ENCODE assay signal across 10 cellular contexts in genomic region chr18:50726960-50727589, GRCh38.
A peak's percentile ranks its signal among the peaks of the same experiment; 100 is the strongest.
DNase-seq lines count a peak whose midpoint lies in the region; ATAC-seq, FAIRE-seq and TF ChIP-seq lines count a peak whose summit lies in the region.
"Had no signal": no experiment of that assay in that cellular context is flagged by ENCODE, and none has a peak within 500 bp of the region (broad histone marks: within the 10 kb centered on the region; RNA-seq: fewer than 3 reads in every experiment).

No MANE protein-coding gene starts in this region.

- no peak overlapping the region for H3K4me3 ChIP-seq in H1 (ENCODE audit: extremely low read depth in 1 of 4, insufficient read depth in 2 of 4, low read depth in 3 of 4, low read length in 4 of 4)
- H3K4me3 ChIP-seq in stomach = no peak overlapping the region
- H3K4me3 ChIP-seq in right lobe of liver = no peak overlapping the region
- H3K4me3 ChIP-seq: HAP-1 had no signal

- H2BK12ac ChIP-seq in H1 (ENCODE audit: low read depth, low read length) = 0 out of 2 replicates have a peak overlapping the region, but pooled peaks have one; percentile 17

- DNase-seq in GM12892 (ENCODE audit: insufficient read length) (peak; percentile 56), H1 (ENCODE audit: low read depth in 1 of 2, low spot score in 2 of 2) (no peak), NCI-H1105 treated with DMSO at 0.1 percent for 48 hours (lab: John Stamatoyannopoulos, UW) (no peak), stomach (no peak), right lobe of liver (no peak)
- DNase-seq: CD8-positive, alpha-beta memory T cell had no signal

- 88% methylated on average over 10 of the region's 10 CpGs; no CpG with 5 or more reads in 1 of the 2 experiments for WGBS in H1 (ENCODE audit: extremely low coverage in 1 of 2, insufficient coverage in 1 of 2, insufficient read length in 1 of 2, insufficient replicate concordance in 2 of 2, low coverage in 1 of 2, low lambda C conversion rate in 2 of 2, missing lambda C conversion rate in 1 of 2), 2 experiments
- WGBS in stomach, 5 donors = 45 to 61% (median 55%) methylated on average over 10 of the region's 10 CpGs
- 42% methylated on average over 9 of the region's 10 CpGs for WGBS in right lobe of liver (ENCODE audit: insufficient coverage, low coverage, low lambda C conversion rate, missing lambda C conversion rate)

- H4K20me1 ChIP-seq in H1 (replicated peaks in 1 of 2; ENCODE audit: control insufficient read depth in 1 of 2, insufficient read depth in 2 of 2, low read length in 2 of 2) = peaks cover 0 to 1% of the 10 kb centered on the region in 2 experiments

- H3K36me3 ChIP-seq in H1 (ENCODE audit: control insufficient read depth in 2 of 4, insufficient read depth in 4 of 4, low read length in 3 of 4) (no peaks in the 10 kb centered on the region), stomach (peaks cover 0 to 4% (median 0%) of the 10 kb centered on the region in 4 donors), right lobe of liver (no peaks in the 10 kb centered on the region)
- H3K36me3 ChIP-seq: HAP-1 had no signal

- no peak overlapping the region for H3K18ac ChIP-seq in H1 (ENCODE audit: extremely low read depth, low read length)

- no peak overlapping the region for H3K27ac Mint-ChIP-seq in activated T-helper 17 cell treated with anti-CD3 and anti-CD28 coated beads, Interleukin-2, amount 50 U/mL, for 72 hours

- FAIRE-seq in GM12892 (lab: Jason Lieb, UNC) (peak; percentile 96), H1 (lab: Jason Lieb, UNC) (no peak)

- CTCF ChIA-PET in H1 (lab: Charles Lee; ENCODE audit: partially characterized antibody) = interaction anchor here (0.6 to 1.4 kb wide), 4 partner anchors 17 to 81 kb away, joined by 3 to 5 read pairs (median 3); no protein-coding TSS in a partner anchor

- no peak overlapping the region for H2AK5ac ChIP-seq in H1 (ENCODE audit: low read depth, low read length)

- no peak overlapping the region for H2BK15ac ChIP-seq in H1 (ENCODE audit: low read length)

- no peak overlapping the region for H4K8ac ChIP-seq in H1 (ENCODE audit: extremely low read depth, insufficient read depth, low read length)

- H2AFZ ChIP-seq in H1 (ENCODE audit: low read length) = no peak overlapping the region

- H3K79me2 ChIP-seq in H1 (ENCODE audit: control insufficient read depth in 1 of 2, insufficient read depth in 2 of 2, low read length in 2 of 2) = no peaks in the 10 kb centered on the region

- TF ChIP-seq CTCF in H1 (IDR thresholded peaks at IDR 0.05; ENCODE audit: control extremely low read depth in 1 of 3, insufficient read depth in 1 of 3, low read depth in 1 of 3, low read length in 3 of 3) (no peak), stomach (IDR thresholded peaks at IDR 0.05) (no peak), right lobe of liver (IDR thresholded peaks at IDR 0.05) (no peak)

- H3K27ac ChIP-seq in H1 (ENCODE audit: low read depth, low read length) = no peak overlapping the region
- no peak overlapping the region for H3K27ac ChIP-seq in stomach
- H3K27ac ChIP-seq in right lobe of liver = no peak overlapping the region

- peaks cover 3% of the 10 kb centered on the region for H3K27me3 Mint-ChIP-seq in activated T-helper 17 cell treated with anti-CD3 and anti-CD28 coated beads, Interleukin-2, amount 50 U/mL, for 72 hours

- ATAC-seq in GM21423 (IDR thresholded peaks at IDR 0.05; ENCODE audit: unreplicated experiment) = peak; percentile 66
- peak; percentile 75 for ATAC-seq in HG03342 (IDR thresholded peaks at IDR 0.05; ENCODE audit: unreplicated experiment)
- no peak for ATAC-seq in right lobe of liver
- no peak for ATAC-seq in activated T-helper 17 cell treated with anti-CD3 and anti-CD28 coated beads, Interleukin-2, amount 50 U/mL, for 72 hours (replicated peaks)

- no peak overlapping the region for H3K4me3 Mint-ChIP-seq in activated T-helper 17 cell treated with anti-CD3 and anti-CD28 coated beads, Interleukin-2, amount 50 U/mL, for 72 hours
- H3K4me3 Mint-ChIP-seq: CD8-positive, alpha-beta memory T cell had no signal

- H3K4me2 ChIP-seq in H1 (ENCODE audit: insufficient read depth in 1 of 2, low read depth in 2 of 2, low read length in 2 of 2) = no peak overlapping the region

- H3K36me3 Mint-ChIP-seq in activated T-helper 17 cell treated with anti-CD3 and anti-CD28 coated beads, Interleukin-2, amount 50 U/mL, for 72 hours (ENCODE audit: low read depth) = no peaks in the 10 kb centered on the region
- H3K36me3 Mint-ChIP-seq: CD8-positive, alpha-beta memory T cell had no signal

- H3K4me1 Mint-ChIP-seq in activated T-helper 17 cell treated with anti-CD3 and anti-CD28 coated beads, Interleukin-2, amount 50 U/mL, for 72 hours = no peaks in the 10 kb centered on the region
- H3K4me1 Mint-ChIP-seq: CD8-positive, alpha-beta memory T cell had no signal

- H3K9ac ChIP-seq in H1 (replicated peaks in 1 of 4; ENCODE audit: extremely low read depth in 1 of 4, low read depth in 3 of 4, low read length in 3 of 4) = no peak overlapping the region

- H2BK5ac ChIP-seq in H1 (ENCODE audit: low read depth, low read length) = no peak overlapping the region

- no peak overlapping the region for H3K23ac ChIP-seq in H1 (ENCODE audit: insufficient read length)

- no peak overlapping the region for H2BK120ac ChIP-seq in H1 (replicated peaks; ENCODE audit: low read depth, low read length)

- intact Hi-C loops in stomach (cut with DNase I; ENCODE audit: low total_unique reads) (no loop called here), right lobe of liver (cut with DNase I) (no loop called here)

- H3K56ac ChIP-seq in H1 (replicated peaks; ENCODE audit: insufficient read length, low read depth, low read length) = no peak overlapping the region

- H2BK20ac ChIP-seq in H1 (ENCODE audit: low read length) = no peak overlapping the region

- H3K4ac ChIP-seq in H1 (replicated peaks; ENCODE audit: insufficient read length, low read depth, low read length) = no peak overlapping the region

- H3K27me3 ChIP-seq in H1 (replicated peaks in 1 of 4; ENCODE audit: control insufficient read depth in 3 of 4, extremely low read depth in 1 of 4, insufficient read depth in 3 of 4, low read length in 3 of 4) = no peaks in the 10 kb centered on the region
- H3K27me3 ChIP-seq in stomach = no peaks in the 10 kb centered on the region
- no peaks in the 10 kb centered on the region for H3K27me3 ChIP-seq in right lobe of liver

- TF ChIP-seq RAD21 in H1 (IDR thresholded peaks at IDR 0.05 in 1 of 2, conservative IDR thresholded peaks at IDR 0.05 in 1 of 2; ENCODE audit: low read depth in 2 of 2, low read length in 2 of 2) = no peak

- no peaks in the 10 kb centered on the region for H3K9me3 Mint-ChIP-seq in activated T-helper 17 cell treated with anti-CD3 and anti-CD28 coated beads, Interleukin-2, amount 50 U/mL, for 72 hours
- H3K9me3 Mint-ChIP-seq: CD8-positive, alpha-beta memory T cell had no signal

- H4K91ac ChIP-seq in H1 (replicated peaks; ENCODE audit: insufficient read length, low read length) = no peak overlapping the region

- H3K4me1 ChIP-seq in H1 (replicated peaks in 1 of 4; ENCODE audit: control insufficient read depth in 3 of 4, insufficient read depth in 4 of 4, low read length in 3 of 4) = peaks cover 0 to 4% (median 3%) of the 10 kb centered on the region in 4 experiments; a peak in 2 of 7 replicates
- H3K4me1 ChIP-seq in stomach = no peaks in the 10 kb centered on the region
- H3K4me1 ChIP-seq in right lobe of liver = no peaks in the 10 kb centered on the region
- H3K4me1 ChIP-seq: HAP-1 had no signal

- H3K9me3 ChIP-seq in H1 (ENCODE audit: insufficient read depth in 2 of 2, low read depth in 1 of 2, low read length in 1 of 2) = no peaks in the 10 kb centered on the region
- H3K9me3 ChIP-seq in stomach = no peaks in the 10 kb centered on the region
- H3K9me3 ChIP-seq in right lobe of liver = no peaks in the 10 kb centered on the region
- H3K9me3 ChIP-seq: HAP-1 had no signal

- H3K23me2 ChIP-seq in H1 (ENCODE audit: low read depth, low read length) = no peaks in the 10 kb centered on the region

- TF ChIP-seq POLR2A in GM12892 (IDR thresholded peaks at IDR 0.05; ENCODE audit: low read depth, low read length) (no peak), H1 (IDR thresholded peaks at IDR 0.05; ENCODE audit: control extremely low read depth in 1 of 2, low read depth in 2 of 2, low read length in 2 of 2) (no peak), stomach (IDR thresholded peaks at IDR 0.05) (no peak), right lobe of liver (IDR thresholded peaks at IDR 0.05) (no peak)

- no peak for TF ChIP-seq EP300 in H1 (IDR thresholded peaks at IDR 0.05; ENCODE audit: borderline replicate concordance in 1 of 2, low read depth in 2 of 2, low read length in 2 of 2)
- no peak for TF ChIP-seq EP300 in stomach (IDR thresholded peaks at IDR 0.05)

- H4K5ac ChIP-seq in H1 (ENCODE audit: insufficient read length, low read depth, low read length) = no peak overlapping the region

- POLR2A ChIA-PET in H1 (lab: Charles Lee; ENCODE audit: partially characterized antibody) = interaction anchor here (1.6 kb wide), 1 partner anchor 16 kb away, joined by 5 read pairs; no protein-coding TSS in a partner anchor

- H3K14ac ChIP-seq in H1 (ENCODE audit: insufficient read length) = no peak overlapping the region

- H3K79me1 ChIP-seq in H1 (ENCODE audit: low read depth, low read length) = no peaks in the 10 kb centered on the region

TF ChIP-seq in H1, 55 proteins besides CTCF, POLR2A, EP300 and RAD21:
- TF ChIP-seq NRF1 (IDR thresholded peaks at IDR 0.05; ENCODE audit: low read depth, low read length) (no peak), RBBP5 (IDR thresholded peaks at IDR 0.05; ENCODE audit: borderline replicate concordance, low read depth, low read length) (no peak), RFX5 (IDR thresholded peaks at IDR 0.05; ENCODE audit: borderline replicate concordance, low read depth, low read length) (no peak)

Comparison
In these comparisons a context has a peak if more than half of its experiments do, and no peak if none do; other contexts are left out.
1. ATAC-seq: peak in GM21423 (single experiment) and HG03342 (single experiment); none in right lobe of liver (0 of 4) and activated T-helper 17 cell treated with anti-CD3 and anti-CD28 coated beads, Interleukin-2, amount 50 U/mL, for 72 hours (single experiment).